In genomic region chr4:72280252-72280651, GRCh38 we compare ENCODE assay signal across 1 cellular context.
TF ChIP-seq lines count a peak whose summit lies in the region.

No MANE protein-coding gene starts in this region.

TF ChIP-seq in GM12878, 131 proteins besides CTCF, POLR2A, EP300 and RAD21 (continued from another document):
- no peak for TF ChIP-seq ZNF687 (IDR thresholded peaks at IDR 0.05)
TF ChIP-seq in GM12878: peak in this region for 0.
